In the genomic region with DNA sequence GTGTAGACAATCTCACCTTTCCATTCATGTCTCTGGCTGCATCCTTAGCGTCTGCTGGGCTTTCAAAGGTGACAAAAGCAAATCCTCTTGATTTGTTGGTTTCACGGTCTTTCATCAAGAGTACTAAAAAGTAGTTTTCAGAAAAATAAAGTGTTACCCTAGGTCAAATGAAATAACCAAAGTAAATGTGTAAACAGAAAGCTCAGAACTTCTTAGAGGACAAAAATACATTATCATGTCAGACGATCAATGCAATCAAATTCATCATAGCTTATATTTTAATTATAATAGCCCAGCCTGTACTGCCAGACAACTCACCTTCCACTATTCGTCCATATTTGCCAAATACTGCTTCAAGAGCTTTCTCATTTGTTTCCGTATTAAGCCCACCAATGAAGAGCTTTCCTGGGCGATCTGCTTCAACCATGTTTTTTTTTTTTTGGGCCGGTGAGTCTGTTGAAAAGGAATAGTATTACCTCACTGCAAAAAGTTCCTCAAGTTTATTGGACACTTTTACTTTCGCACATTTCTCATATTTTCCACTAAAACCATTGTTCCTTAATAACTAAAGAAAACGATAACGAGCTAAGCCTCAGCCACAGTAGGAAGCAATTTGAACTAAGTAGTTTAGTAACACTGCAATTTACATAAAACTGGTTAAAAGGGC, we compare ENCODE assay signal across 8 cellular contexts. TPM values are rescaled to one million over a fixed set of nuclear protein-coding genes. Genes with fewer than 3 reads are reported as not detected.
DNase-seq lines count a peak whose midpoint lies in the region; ATAC-seq and TF ChIP-seq lines count a peak whose summit lies in the region.

No MANE protein-coding gene starts in this region.

- H3K4me3 ChIP-seq in Caco-2 (ENCODE audit: low read depth, low read length) (peak overlapping the region; percentile 79), endocrine pancreas (ENCODE audit: control insufficient read depth, insufficient read depth, low read length) (peak overlapping the region; percentile 94)

- H3K4me1 Mint-ChIP-seq in Caco-2 (ENCODE audit: low read depth, unreplicated experiment) (peaks cover 4% of the 10 kb centered on the region), nephron (peaks cover 4% of the 10 kb centered on the region)

- H3K9me3 Mint-ChIP-seq in Caco-2 (ENCODE audit: unreplicated experiment) (no peaks in the 10 kb centered on the region), nephron (peaks cover 7% of the 10 kb centered on the region)

- peaks cover 68% of the 10 kb centered on the region for H3K36me3 Mint-ChIP-seq in Caco-2 (ENCODE audit: insufficient read depth, unreplicated experiment)
- H3K36me3 Mint-ChIP-seq in nephron (ENCODE audit: low read depth): peaks cover 48% of the 10 kb centered on the region

- DNase-seq in Caco-2 (no peak), NCI-H2227 treated with DMSO at 0.1 percent for 48 hours (lab: John Stamatoyannopoulos, UW) (peak; percentile 23), NCI-H2029 (lab: John Stamatoyannopoulos, UW) (no peak)

- no peak for TF ChIP-seq CTCF in Caco-2 (IDR thresholded peaks at IDR 0.05; ENCODE audit: insufficient read depth in 1 of 2, low read depth in 1 of 2, low read length in 1 of 2, severe bottlenecking in 1 of 2, unreplicated experiment in 1 of 2)
- TF ChIP-seq CTCF in nephron (IDR thresholded peaks at IDR 0.05; ENCODE audit: unreplicated experiment in 3 of 3): no peak

- H3K9ac ChIP-seq in endocrine pancreas (ENCODE audit: control insufficient read depth, insufficient read depth, low read length): peak overlapping the region; percentile 38

- H3K4me1 ChIP-seq in Caco-2: no peaks in the 10 kb centered on the region
- H3K4me1 ChIP-seq in endocrine pancreas (ENCODE audit: control insufficient read depth, insufficient read depth, low read length): peaks cover 4% of the 10 kb centered on the region

- H3K9me3 ChIP-seq in Caco-2 (no peaks in the 10 kb centered on the region), endocrine pancreas (ENCODE audit: control insufficient read depth, low read length) (no peaks in the 10 kb centered on the region)

- ATAC-seq in HG03565 (IDR thresholded peaks at IDR 0.05; ENCODE audit: unreplicated experiment) (no peak), GM18502 (IDR thresholded peaks at IDR 0.05; ENCODE audit: poor library complexity, unreplicated experiment) (no peak), GM18909 (IDR thresholded peaks at IDR 0.05; ENCODE audit: poor library complexity, unreplicated experiment) (no peak)

- POLR2A ChIA-PET in Caco-2 (lab: Charles Lee): interaction anchor here (0.6 to 0.7 kb wide), 4 partner anchors 30 to 863 kb away, joined by 3 to 6 read pairs (median 4); no protein-coding TSS in a partner anchor

- intact Hi-C loops in Caco-2 (cut with micrococcal nuclease; ENCODE audit: unreplicated experiment): no loop called here

- no TSS peak for BruUV-seq in Caco-2 (replicated peaks; lab: Mats Ljungman, UMichigan)

- H3K4me3 Mint-ChIP-seq in Caco-2 (ENCODE audit: unreplicated experiment) (peak overlapping the region; percentile 84), nephron (peak overlapping the region; percentile 94 to 98 (median 96))

- H3K27ac Mint-ChIP-seq in Caco-2 (ENCODE audit: unreplicated experiment) (peak overlapping the region; percentile 98), nephron (peak overlapping the region; percentile 97 to 100 (median 99))

- CTCF ChIA-PET in Caco-2 (lab: Charles Lee): no interaction called here

- no peaks in the 10 kb centered on the region for H3K27me3 ChIP-seq in Caco-2 (replicated peaks; ENCODE audit: control insufficient read depth, insufficient read depth, low read length)
- H3K27me3 ChIP-seq in endocrine pancreas (ENCODE audit: control insufficient read depth, insufficient read depth, low read length): no peaks in the 10 kb centered on the region

- no peaks in the 10 kb centered on the region; the same call in 1 of the 2 replicates for H3K36me3 ChIP-seq in Caco-2 (ENCODE audit: control insufficient read depth, insufficient read depth, low read length)
- H3K36me3 ChIP-seq in endocrine pancreas (ENCODE audit: control insufficient read depth, insufficient read depth, low read length): no peaks in the 10 kb centered on the region

- H3K27me3 Mint-ChIP-seq in Caco-2 (ENCODE audit: insufficient read depth, unreplicated experiment) (no peaks in the 10 kb centered on the region), nephron (ENCODE audit: low read depth) (no peaks in the 10 kb centered on the region)

RNA-seq across cellular contexts. Expression of a gene that starts 1.4 kb away (rescaled TPM):
- total RNA-seq in Caco-2 (2022): 253 and 261 TPM in 2 replicates
